ENCODE assay signal across 19 cellular contexts in genomic region chr17:16466407-16466806, GRCh38.
"Had no signal": no experiment of that assay in that cellular context is flagged by ENCODE, and none has a peak within 500 bp of the region (broad histone marks: within the 10 kb centered on the region; RNA-seq: fewer than 3 reads in every experiment).

No MANE protein-coding gene starts in this region.

- H3K4me1 ChIP-seq: breast epithelium had no signal

- H3K27ac ChIP-seq: gastrocnemius medialis had no signal

- H3K4me3 Mint-ChIP-seq: activated CD4-positive, alpha-beta memory T cell treated with anti-CD3 and anti-CD28 coated beads for 36 hours; dendritic cell treated with granulocyte-macrophage colony-stimulating factor and Interleukin-4, amounts not matched to agents 40 ng/mL and 50 ng/mL, for 4 days; naive thymus-derived CD8-positive, alpha-beta T cell; T-cell; type B pancreatic cell had no signal

- H3K27ac Mint-ChIP-seq: activated CD4-positive, alpha-beta memory T cell treated with anti-CD3 and anti-CD28 coated beads for 36 hours; dendritic cell treated with granulocyte-macrophage colony-stimulating factor and Interleukin-4, amounts not matched to agents 40 ng/mL and 50 ng/mL, for 4 days; T-cell had no signal

- H3K27me3 Mint-ChIP-seq: activated CD4-positive, alpha-beta memory T cell treated with anti-CD3 and anti-CD28 coated beads for 36 hours; naive thymus-derived CD8-positive, alpha-beta T cell; T-cell; type B pancreatic cell had no signal

- ATAC-seq: gastrocnemius medialis; naive thymus-derived CD8-positive, alpha-beta T cell; T-cell had no signal

- H3K9me3 Mint-ChIP-seq: activated CD4-positive, alpha-beta memory T cell treated with anti-CD3 and anti-CD28 coated beads for 36 hours; dendritic cell treated with granulocyte-macrophage colony-stimulating factor and Interleukin-4, amounts not matched to agents 40 ng/mL and 50 ng/mL, for 4 days; naive thymus-derived CD8-positive, alpha-beta T cell; T-cell; type B pancreatic cell had no signal

- H3K4me1 Mint-ChIP-seq: T-cell had no signal

- H3K36me3 ChIP-seq: breast epithelium, gastrocnemius medialis, heart right ventricle had no signal

- H3K4me3 ChIP-seq: breast epithelium, gastrocnemius medialis, heart right ventricle had no signal

- H3K9me3 ChIP-seq: breast epithelium, gastrocnemius medialis, heart right ventricle had no signal

- H3K36me3 Mint-ChIP-seq: naive thymus-derived CD8-positive, alpha-beta T cell; T-cell; type B pancreatic cell had no signal

- H3K27me3 ChIP-seq: breast epithelium, heart right ventricle had no signal

- DNase-seq: activated CD4-positive, alpha-beta memory T cell treated with anti-CD3 and anti-CD28 coated beads for 36 hours; activated CD4-positive, alpha-beta T cell treated with anti-CD3 and anti-CD28 coated beads for 1 hour; activated gamma-delta T cell treated with Interleukin-2 at 50 U/mL for 16 hours; activated T-cell treated with anti-CD3 and anti-CD28 coated beads, Interleukin-2, amount 50 U/mL, for 48 hours; aorta; cerebellar nuclear complex; gastrocnemius medialis; heart right ventricle; midbrain; naive thymus-derived CD8-positive, alpha-beta T cell; nucleus accumbens; stimulated activated CD4-positive, alpha-beta T cell treated with anti-CD3 and anti-CD28 coated beads, Interleukin-15, amount 100 ng/mL, for 24 hours; stimulated activated CD4-positive, alpha-beta T cell treated with anti-CD3 and anti-CD28 coated beads, Interleukin-4, amount 100 ng/mL, for 4 hours; stimulated activated CD8-positive, alpha-beta memory T cell treated with anti-CD3 and anti-CD28 coated beads, Interleukin-4, amount 100 ng/mL, for 48 hours; stimulated activated naive CD4-positive, alpha-beta T cell treated with Interleukin-2 at 50 U/mL for 16 hours; T-cell had no signal
